In the genomic region with DNA sequence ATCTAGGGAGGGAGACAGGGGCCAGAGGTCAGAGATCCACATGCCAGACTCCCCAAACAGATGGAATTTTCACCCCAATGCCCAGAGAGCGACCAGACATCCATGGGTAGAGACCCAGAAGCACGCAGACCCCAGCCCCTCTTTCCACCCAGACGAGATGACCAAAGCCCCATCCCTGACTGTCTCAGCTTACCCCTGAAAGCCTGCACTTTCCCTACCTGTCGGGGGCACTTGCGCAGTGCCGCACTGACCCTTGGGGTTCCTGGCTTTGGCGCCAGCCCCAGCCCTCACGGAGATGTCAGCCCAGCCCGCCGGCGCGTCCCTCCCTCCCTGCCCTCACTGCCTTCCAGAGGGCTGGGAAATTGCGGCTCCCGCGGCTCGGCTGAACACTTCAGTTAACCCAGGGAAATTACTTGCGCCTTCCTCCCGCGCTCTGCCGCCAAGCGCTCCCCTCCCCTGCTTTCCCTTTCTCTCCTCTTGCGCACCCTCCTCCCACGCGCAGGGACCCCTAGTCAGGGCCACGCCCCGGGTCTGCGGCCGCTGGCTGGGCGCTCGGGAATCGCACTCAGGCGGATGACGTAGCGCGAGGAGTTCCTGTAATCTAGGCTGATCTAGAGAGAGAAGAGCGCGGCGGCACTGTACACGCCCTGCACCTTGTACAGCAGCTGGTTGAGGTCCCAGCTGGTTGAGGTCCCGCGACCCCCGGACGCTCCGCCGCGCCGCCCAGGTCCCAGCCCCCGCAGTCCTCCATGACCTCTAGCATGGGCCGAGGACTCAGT, we compare ENCODE assay signal across 9 cellular contexts. TPM values are rescaled to one million over a fixed set of nuclear protein-coding genes. Genes with fewer than 3 reads are reported as not detected.
A peak's percentile ranks its signal among the peaks of the same experiment; 100 is the strongest.
DNase-seq lines count a peak whose midpoint lies in the region; TF ChIP-seq lines count a peak whose summit lies in the region.
"Had no signal": no experiment of that assay in that cellular context is flagged by ENCODE, and none has a peak within 500 bp of the region (broad histone marks: within the 10 kb centered on the region; RNA-seq: fewer than 3 reads in every experiment).

No MANE protein-coding gene starts in this region.

- TF ChIP-seq CTCF in NB4 (IDR thresholded peaks at IDR 0.05; ENCODE audit: low read depth, low read length) (no peak), coronary artery (IDR thresholded peaks at IDR 0.05) (no peak), neural progenitor cell (IDR thresholded peaks at IDR 0.05) (no peak)

- peaks cover 17% of the 10 kb centered on the region for H3K9me3 Mint-ChIP-seq in neural progenitor cell

- H3K27me3 ChIP-seq in neural progenitor cell = peaks cover 72% of the 10 kb centered on the region

- H4K20me1 ChIP-seq in neural progenitor cell (ENCODE audit: low read depth) = peaks cover 8% of the 10 kb centered on the region

- H2AFZ ChIP-seq in neural progenitor cell (replicated peaks) = peak overlapping the region; percentile 80

- H3K4me3 ChIP-seq in NB4 (ENCODE audit: low read depth, low read length) = no peak overlapping the region
- H3K4me3 ChIP-seq in coronary artery = peak overlapping the region; percentile 65
- peak overlapping the region; percentile 52 for H3K4me3 ChIP-seq in neural progenitor cell

- peaks cover 9% of the 10 kb centered on the region for H3K4me1 ChIP-seq in neural progenitor cell

- peaks cover 13% of the 10 kb centered on the region for H3F3A ChIP-seq in neural progenitor cell (ENCODE audit: low read depth)

- no peaks in the 10 kb centered on the region for H3K36me3 ChIP-seq in neural progenitor cell

- H3K27ac Mint-ChIP-seq in neural progenitor cell = peak overlapping the region; percentile 60

- H3K9ac ChIP-seq in neural progenitor cell = no peak overlapping the region

- no peak for TF ChIP-seq POLR2A in NB4 (IDR thresholded peaks at IDR 0.05; ENCODE audit: extremely low read depth, insufficient read length)

- peaks cover 7% of the 10 kb centered on the region for H3K36me3 Mint-ChIP-seq in neural progenitor cell

- H3K27ac ChIP-seq in coronary artery = no peak overlapping the region
- no peak overlapping the region for H3K27ac ChIP-seq in neural progenitor cell

- peaks cover 5% of the 10 kb centered on the region for H3K9me3 ChIP-seq in neural progenitor cell (ENCODE audit: low read depth)

- H3K4me3 Mint-ChIP-seq in neural progenitor cell = peak overlapping the region; percentile 74

- no peaks in the 10 kb centered on the region for H3K79me2 ChIP-seq in neural progenitor cell (ENCODE audit: low read depth)

- peak overlapping the region; percentile 89 for H3K4me2 ChIP-seq in neural progenitor cell

- DNase-seq in COLO668 (lab: John Stamatoyannopoulos, UW; ENCODE audit: unreplicated experiment) (peak; percentile 55), NB4 (ENCODE audit: low read depth) (peak; percentile 88), coronary artery (ENCODE audit: low spot score) (no peak), neural progenitor cell (ENCODE audit: low spot score) (peak; percentile 66), anterior cingulate cortex (lab: John Stamatoyannopoulos, UW) (no peak), HuH-7 (ENCODE audit: low spot score) (no peak), OCI-M2 (lab: John Stamatoyannopoulos, UW; ENCODE audit: unreplicated experiment) (no peak)
- no peak for DNase-seq in activated CD8-positive, alpha-beta memory T cell treated with anti-CD3 and anti-CD28 coated beads, Interleukin-2, amount 50 U/mL, for 48 hours
- DNase-seq: caudate nucleus had no signal

- H3K27me3 Mint-ChIP-seq in neural progenitor cell (ENCODE audit: insufficient read depth, low read depth) = peaks cover 64% of the 10 kb centered on the region

- H3K4me1 Mint-ChIP-seq in neural progenitor cell = peaks cover 11% of the 10 kb centered on the region

RNA-seq across cellular contexts. Expression of gene ALPG, which starts 12.0 kb away (rescaled TPM):
- not detected in 2 replicates for total RNA-seq in neural progenitor cell (ENCODE audit: low replicate concordance)

RNA-seq across cellular contexts. Expression of gene ALPI, which starts 37.3 kb away (rescaled TPM):
- total RNA-seq in neural progenitor cell (ENCODE audit: low replicate concordance) = not detected in 2 replicates

RNA-seq across cellular contexts. Expression of gene ALPP, which starts 40.1 kb away (rescaled TPM):
- not detected in 2 replicates for total RNA-seq in neural progenitor cell (ENCODE audit: low replicate concordance)

Comparison
In these comparisons a context has a peak if more than half of its experiments do, and no peak if none do; other contexts are left out.
1. DNase-seq: peak in COLO668 (single experiment), NB4 (single experiment) and neural progenitor cell (single experiment); none in coronary artery (single experiment), anterior cingulate cortex (0 of 58), HuH-7 (single experiment), OCI-M2 (single experiment) and activated CD8-positive, alpha-beta memory T cell treated with anti-CD3 and anti-CD28 coated beads, Interleukin-2, amount 50 U/mL, for 48 hours (single experiment).